Comparison of ENCODE assay signal across 12 cellular contexts in genomic region chr7:16708980-16709379, GRCh38. TPM values are rescaled to one million over a fixed set of nuclear protein-coding genes. Genes with fewer than 3 reads are reported as not detected.
DNase-seq lines count a peak whose midpoint lies in the region; ATAC-seq and TF ChIP-seq lines count a peak whose summit lies in the region.
"Had no signal": no experiment of that assay in that cellular context is flagged by ENCODE, and none has a peak within 500 bp of the region (broad histone marks: within the 10 kb centered on the region; RNA-seq: fewer than 3 reads in every experiment).

No MANE protein-coding gene starts in this region.

- no peak overlapping the region for H2BK120ac ChIP-seq in IMR-90 (ENCODE audit: low read depth, low read length)

- no peak overlapping the region for H4K91ac ChIP-seq in IMR-90 (ENCODE audit: insufficient read depth, low read depth, low read length)

- H3K4me1 Mint-ChIP-seq in naive thymus-derived CD8-positive, alpha-beta T cell, result peaks cover 0 to 2% (median 0%) of the 10 kb centered on the region in 4 donors

- H3K9me3 Mint-ChIP-seq in naive thymus-derived CD8-positive, alpha-beta T cell, result no peaks in the 10 kb centered on the region

- no peak overlapping the region for H4K5ac ChIP-seq in IMR-90 (ENCODE audit: low read depth, low read length)

- TF ChIP-seq CTCF in AG09319 (IDR thresholded peaks at IDR 0.05; ENCODE audit: low read depth, low read length) (no peak), IMR-90 (conservative IDR thresholded peaks at IDR 0.05; ENCODE audit: low read depth, low read length) (no peak), astrocyte of the spinal cord (IDR thresholded peaks at IDR 0.05; ENCODE audit: low read depth, low read length) (no peak)

- H3K79me1 ChIP-seq in IMR-90 (ENCODE audit: low read depth in 1 of 2, low read length in 2 of 2), result peaks cover 0 to 6% of the 10 kb centered on the region in 2 experiments; a peak in 1 of 4 replicates

- BruUV-seq in IMR-90 (replicated peaks; lab: Mats Ljungman, UMichigan), result no TSS peak

- ATAC-seq in IMR-90 (ENCODE audit: low read depth), result peak; percentile 97
- no peak for ATAC-seq in naive thymus-derived CD8-positive, alpha-beta T cell

- peak overlapping the region; percentile 40 for H2BK5ac ChIP-seq in IMR-90 (ENCODE audit: low read depth, low read length, poor library complexity, severe bottlenecking)

- dilution Hi-C loops in IMR-90 (cut with HindIII; ENCODE audit: low sequenced_read_pairs, unreplicated experiment), result no loop called here

- CTCF ChIA-PET in IMR-90 (lab: Yijun Ruan, JAX), result no interaction called here

- H3K23ac ChIP-seq in IMR-90 (ENCODE audit: low read depth, low read length), result no peak overlapping the region

- no peak overlapping the region for H3K56ac ChIP-seq in IMR-90 (ENCODE audit: extremely low read depth, insufficient read depth, low read length)

- H3K27me3 ChIP-seq in IMR-90 (ENCODE audit: control insufficient read depth, insufficient read depth, low read length), result no peaks in the 10 kb centered on the region

- peaks cover 4% of the 10 kb centered on the region; the same call in 1 of the 2 replicates for H4K20me1 ChIP-seq in IMR-90 (ENCODE audit: insufficient read depth, low read length)

- no peak overlapping the region for H2BK20ac ChIP-seq in IMR-90 (ENCODE audit: low read depth, low read length)

- no peak overlapping the region for H3K14ac ChIP-seq in IMR-90 (replicated peaks; ENCODE audit: low read depth, low read length)

- no peaks in the 10 kb centered on the region for H3K27me3 Mint-ChIP-seq in naive thymus-derived CD8-positive, alpha-beta T cell
- H3K27me3 Mint-ChIP-seq: activated naive CD8-positive, alpha-beta T cell had no signal

- TF ChIP-seq POLR2A in IMR-90 (IDR thresholded peaks at IDR 0.05; ENCODE audit: low read depth, low read length), result no peak

- POLR2A ChIA-PET in IMR-90 (lab: Charles Lee; ENCODE audit: unreplicated experiment), result no interaction called here
- POLR2A ChIA-PET in naive thymus-derived CD8-positive, alpha-beta T cell (lab: Charles Lee), result no interaction called here

- intact Hi-C loops in IMR-90 (cut with micrococcal nuclease), result no loop called here

- H3K4ac ChIP-seq in IMR-90 (ENCODE audit: low read depth, low read length), result no peak overlapping the region

- H2BK15ac ChIP-seq in IMR-90 (ENCODE audit: low read depth, low read length), result no peak overlapping the region

- H3K27ac ChIP-seq in IMR-90 (ENCODE audit: insufficient read depth, low read length), result no peak overlapping the region

- H3K4me2 ChIP-seq in IMR-90 (ENCODE audit: low read depth, low read length), result no peak overlapping the region

- H3K4me3 Mint-ChIP-seq in naive thymus-derived CD8-positive, alpha-beta T cell, result no peak overlapping the region
- H3K4me3 Mint-ChIP-seq: activated naive CD8-positive, alpha-beta T cell had no signal

- H3K18ac ChIP-seq in IMR-90 (ENCODE audit: low read depth, low read length), result no peak overlapping the region

- DNase-seq in AG09319 (ENCODE audit: extremely low read depth, low read depth) (peak; percentile 73), IMR-90 (peak; percentile 98), astrocyte of the spinal cord (ENCODE audit: low read depth, low spot score) (peak; percentile 97), kidney glomerular epithelial cell (lab: John Stamatoyannopoulos, UW) (peak; percentile 84), COLO668 (lab: John Stamatoyannopoulos, UW; ENCODE audit: unreplicated experiment) (no peak)
- no peak for DNase-seq in stimulated activated CD8-positive, alpha-beta memory T cell treated with anti-CD3 and anti-CD28 coated beads, Interleukin-4, amount 100 ng/mL, for 48 hours
- no peak for DNase-seq in naive thymus-derived CD8-positive, alpha-beta T cell
- DNase-seq in activated effector memory CD4-positive, alpha-beta T cell treated with Interleukin-2 at 50 U/mL for 16 hours, result no peak
- DNase-seq: DMS79, NCI-H345, retina had no signal

- H3K9me1 ChIP-seq in IMR-90 (ENCODE audit: insufficient read depth, low read length), result peaks cover 9% of the 10 kb centered on the region

- H3K36me3 Mint-ChIP-seq in naive thymus-derived CD8-positive, alpha-beta T cell, result peaks cover 16 to 50% (median 39%) of the 10 kb centered on the region in 3 donors

- H2AK5ac ChIP-seq in IMR-90 (ENCODE audit: low read depth, low read length), result no peak overlapping the region

- peaks cover 12% of the 10 kb centered on the region for H3K36me3 ChIP-seq in IMR-90 (ENCODE audit: control insufficient read depth, insufficient read depth, low read length)

- no peak for TF ChIP-seq RAD21 in IMR-90 (IDR thresholded peaks at IDR 0.05; ENCODE audit: low read length)

- H3K4me1 ChIP-seq in IMR-90 (ENCODE audit: control insufficient read depth, insufficient read depth, low read length), result peaks cover 6% of the 10 kb centered on the region; the same call in 1 of the 2 replicates

- in situ Hi-C loops in IMR-90 (cut with MboI; ENCODE audit: low sequenced_read_pairs) (no loop called here), astrocyte of the spinal cord (cut with HindIII; ENCODE audit: low sequenced_read_pairs) (no loop called here)

- no peak overlapping the region for H4K8ac ChIP-seq in IMR-90 (ENCODE audit: low read depth in 2 of 2, low read length in 2 of 2)

- H2AFZ ChIP-seq in IMR-90 (replicated peaks; ENCODE audit: low read length, poor library complexity), result peak overlapping the region; percentile 63

- no peak overlapping the region for H3K4me3 ChIP-seq in IMR-90 (ENCODE audit: insufficient read depth, low read depth, low read length)
- H3K4me3 ChIP-seq in astrocyte of the spinal cord (ENCODE audit: low read depth, low read length), result no peak overlapping the region

- peak overlapping the region in 2 of 10 donors; percentile 5 to 27 for H3K27ac Mint-ChIP-seq in naive thymus-derived CD8-positive, alpha-beta T cell

- no peak overlapping the region for H2AK9ac ChIP-seq in IMR-90 (replicated peaks; ENCODE audit: low read depth, low read length, poor library complexity)

- no peak overlapping the region for H3K9ac ChIP-seq in IMR-90 (ENCODE audit: low read depth, low read length)

- no peaks in the 10 kb centered on the region for H3K9me3 ChIP-seq in IMR-90 (ENCODE audit: control insufficient read depth, insufficient read depth, low read length)

- WGBS in IMR-90 (ENCODE audit: extremely low coverage in 2 of 2, insufficient read length in 1 of 2), 2 experiments, result 0% methylated on average over 1 of the region's 3 CpGs; no CpG with 5 or more reads in 1 of the 2 experiments

TF ChIP-seq in IMR-90, 13 proteins besides CTCF, POLR2A, EP300 and RAD21:
- TF ChIP-seq BHLHE40 (IDR thresholded peaks at IDR 0.05; ENCODE audit: low read depth, low read length) (peak; percentile 26; the same call in 1 of the 2 replicates), CEBPB (IDR thresholded peaks at IDR 0.05; ENCODE audit: low read depth, low read length) (peak; percentile 18; the same call in 1 of the 2 replicates), SMC3 (IDR thresholded peaks at IDR 0.05; ENCODE audit: low read depth, low read length) (0 out of 2 replicates have a peak, but pooled peaks have one; percentile 20), USF2 (IDR thresholded peaks at IDR 0.05; ENCODE audit: low read depth, low read length) (no peak), MXI1 (IDR thresholded peaks at IDR 0.05; ENCODE audit: borderline replicate concordance, low read depth, low read length) (0 out of 2 replicates have a peak, but pooled peaks have one; percentile 37), MAFK (IDR thresholded peaks at IDR 0.05; ENCODE audit: low read depth, low read length) (peak; percentile 51; the same call in 1 of the 2 replicates), MAZ (IDR thresholded peaks at IDR 0.05; ENCODE audit: borderline replicate concordance, low read depth, low read length) (no peak), RFX5 (IDR thresholded peaks at IDR 0.05; ENCODE audit: low read depth, low read length) (no peak), FOS (IDR thresholded peaks at IDR 0.05; ENCODE audit: low read depth, low read length) (peak; percentile 80)

RNA-seq across cellular contexts. Expression of gene TSPAN13, which starts 44.6 kb away (rescaled TPM):
- 3.0 and 6.1 TPM in 2 replicates for total RNA-seq in IMR-90 (2012; rRNA removed)
- 3.6 and 5.0 TPM in 2 replicates for polyA plus RNA-seq in IMR-90 (2012; rRNA removed)
- 1.5 and 1.7 TPM in 2 replicates for polyA plus RNA-seq in IMR-90 (2012; cell fraction: cytosol; rRNA removed)
- 0.61 and 2.2 TPM in 2 replicates for polyA plus RNA-seq in IMR-90 (2012; cell fraction: nucleus; rRNA removed; ENCODE audit: low replicate concordance)
- 1 to 10 TPM; 1.2 to 1.4 TPM for total RNA-seq in naive thymus-derived CD8-positive, alpha-beta T cell
- polyA plus RNA-seq in naive thymus-derived CD8-positive, alpha-beta T cell, result under 1 TPM in 2 of 3 donors, not detected in 1; 0.12 to 0.19 TPM

Comparison
In these comparisons a context has a peak if more than half of its experiments do, and no peak if none do; other contexts are left out.
1. DNase-seq: peak in AG09319 (single experiment), IMR-90 (single experiment), astrocyte of the spinal cord (single experiment) and kidney glomerular epithelial cell (single experiment); none in stimulated activated CD8-positive, alpha-beta memory T cell treated with anti-CD3 and anti-CD28 coated beads, Interleukin-4, amount 100 ng/mL, for 48 hours (single experiment), naive thymus-derived CD8-positive, alpha-beta T cell (0 of 10), activated effector memory CD4-positive, alpha-beta T cell treated with Interleukin-2 at 50 U/mL for 16 hours (single experiment) and COLO668 (single experiment).